In genomic region chr5:155616779-155617392, GRCh38 we compare ENCODE assay signal across 8 cellular contexts.
DNase-seq lines count a peak whose midpoint lies in the region; ATAC-seq and TF ChIP-seq lines count a peak whose summit lies in the region.

No MANE protein-coding gene starts in this region.

- no peaks in the 10 kb centered on the region for H3K79me2 ChIP-seq in OCI-LY1 (ENCODE audit: insufficient read depth, low read length)

- peak; percentile 75 for TF ChIP-seq CTCF in OCI-LY1 (IDR thresholded peaks at IDR 0.05; ENCODE audit: low read length)

- H4K20me1 ChIP-seq in OCI-LY1 (ENCODE audit: insufficient read depth, low read length): no peaks in the 10 kb centered on the region

- H3K4me1 ChIP-seq in OCI-LY1 (ENCODE audit: insufficient read depth, low read length, severe bottlenecking) (no peaks in the 10 kb centered on the region), adipocyte (ENCODE audit: control insufficient read depth, insufficient read depth, low read length) (no peaks in the 10 kb centered on the region), iPS DF 6.9 (ENCODE audit: control insufficient read depth, insufficient read depth, low read length) (no peaks in the 10 kb centered on the region)

- no CpG with 5 or more reads among the region's 4 CpGs for WGBS in iPS DF 6.9 (ENCODE audit: insufficient coverage, insufficient read length)

- H3K4me2 ChIP-seq in OCI-LY1 (ENCODE audit: low read length): no peak overlapping the region

- H3K27me3 ChIP-seq in OCI-LY1 (ENCODE audit: insufficient read depth, low read length): no peaks in the 10 kb centered on the region
- H3K27me3 ChIP-seq in adipocyte (replicated peaks; ENCODE audit: control insufficient read depth, insufficient read depth, low read length): peaks cover 9% of the 10 kb centered on the region
- H3K27me3 ChIP-seq in iPS DF 6.9 (ENCODE audit: control insufficient read depth, insufficient read depth, low read length): no peaks in the 10 kb centered on the region

- DNase-seq in activated effector memory CD4-positive, alpha-beta T cell treated with anti-CD3 and anti-CD28 coated beads, Interleukin-2, amount 50 U/mL, for 16 hours: peak; percentile 67
- DNase-seq in activated effector memory CD4-positive, alpha-beta T cell treated with Interleukin-2 at 50 U/mL for 16 hours: no peak
- DNase-seq in adipocyte (ENCODE audit: low read depth) (peak; percentile 54), iPS DF 6.9 (ENCODE audit: low read depth, low spot score) (peak; percentile 57), OCI-M2 (lab: John Stamatoyannopoulos, UW; ENCODE audit: unreplicated experiment) (no peak)
- peak; percentile 15 to 16 (median 15) for DNase-seq in stimulated activated CD4-positive, alpha-beta T cell treated with anti-CD3 and anti-CD28 coated beads, TNF-alpha, amount 100 ng/mL, for 48 hours (ENCODE audit: low read depth in 3 of 3)

- H3K36me3 ChIP-seq in OCI-LY1 (ENCODE audit: insufficient read depth, low read length) (no peaks in the 10 kb centered on the region), adipocyte (ENCODE audit: control insufficient read depth, insufficient read depth, low read length, severe bottlenecking) (no peaks in the 10 kb centered on the region), iPS DF 6.9 (ENCODE audit: control insufficient read depth, insufficient read depth, low read length) (no peaks in the 10 kb centered on the region)

- peak; percentile 77 for ATAC-seq in HG02759 (IDR thresholded peaks at IDR 0.05; ENCODE audit: unreplicated experiment)

- no peaks in the 10 kb centered on the region for H3K9me2 ChIP-seq in OCI-LY1 (ENCODE audit: low read depth, low read length)

- H3K9me3 ChIP-seq in OCI-LY1 (ENCODE audit: low read length) (no peaks in the 10 kb centered on the region), adipocyte (ENCODE audit: control insufficient read depth, low read length) (no peaks in the 10 kb centered on the region), iPS DF 6.9 (ENCODE audit: control insufficient read depth, insufficient read depth, low read length) (no peaks in the 10 kb centered on the region)

- H3F3A ChIP-seq in OCI-LY1 (ENCODE audit: insufficient read depth, low read length): no peaks in the 10 kb centered on the region

- H3K4me3 ChIP-seq in OCI-LY1 (ENCODE audit: low read depth, low read length, poor library complexity, severe bottlenecking) (no peak overlapping the region), adipocyte (ENCODE audit: low read length) (no peak overlapping the region), iPS DF 6.9 (ENCODE audit: low read length) (no peak overlapping the region)

- H3K27ac ChIP-seq in OCI-LY1 (ENCODE audit: low read depth, low read length, poor library complexity, severe bottlenecking): no peak overlapping the region
- H3K27ac ChIP-seq in iPS DF 6.9 (ENCODE audit: low read length): no peak overlapping the region

- no peak overlapping the region for H2AFZ ChIP-seq in OCI-LY1 (ENCODE audit: low read length)

- H3K9ac ChIP-seq in OCI-LY1 (ENCODE audit: low read length): no peak overlapping the region
- H3K9ac ChIP-seq in adipocyte (ENCODE audit: low read length): no peak overlapping the region

Comparison
In these comparisons a context has a peak if more than half of its experiments do, and no peak if none do; other contexts are left out.
1. DNase-seq: peak in activated effector memory CD4-positive, alpha-beta T cell treated with anti-CD3 and anti-CD28 coated beads, Interleukin-2, amount 50 U/mL, for 16 hours (single experiment), adipocyte (single experiment), iPS DF 6.9 (single experiment) and stimulated activated CD4-positive, alpha-beta T cell treated with anti-CD3 and anti-CD28 coated beads, TNF-alpha, amount 100 ng/mL, for 48 hours (3 of 3); none in activated effector memory CD4-positive, alpha-beta T cell treated with Interleukin-2 at 50 U/mL for 16 hours (single experiment) and OCI-M2 (single experiment).